In genomic region chr6:168377481-168377850, GRCh38 we compare ENCODE assay signal across 25 cellular contexts. TPM values are rescaled to one million over a fixed set of nuclear protein-coding genes. Genes with fewer than 3 reads are reported as not detected.
A peak's percentile ranks its signal among the peaks of the same experiment; 100 is the strongest.
DNase-seq lines count a peak whose midpoint lies in the region; ATAC-seq, FAIRE-seq and TF ChIP-seq lines count a peak whose summit lies in the region.
"Had no signal": no experiment of that assay in that cellular context is flagged by ENCODE, and none has a peak within 500 bp of the region (broad histone marks: within the 10 kb centered on the region; RNA-seq: fewer than 3 reads in every experiment).

No MANE protein-coding gene starts in this region.

- no peaks in the 10 kb centered on the region for H3K36me3 Mint-ChIP-seq in MCF 10A (ENCODE audit: insufficient read depth, unreplicated experiment)
- no peaks in the 10 kb centered on the region for H3K36me3 Mint-ChIP-seq in activated T-helper 17 cell treated with anti-CD3 and anti-CD28 coated beads, Interleukin-2, amount 50 U/mL, for 72 hours (ENCODE audit: low read depth)
- H3K36me3 Mint-ChIP-seq: CD14-positive monocyte had no signal

- peak overlapping the region; percentile 33 to 81 for H3K27ac ChIP-seq in breast epithelium
- peak overlapping the region in 11 of 12 donors; percentile 5 to 74 (median 46) for H3K27ac ChIP-seq in heart left ventricle
- H3K27ac ChIP-seq in pancreas, result no peak overlapping the region
- H3K27ac ChIP-seq: right lobe of liver, thyroid gland had no signal

- TF ChIP-seq POLR2A in breast epithelium (IDR thresholded peaks at IDR 0.05) (no peak), heart left ventricle (IDR thresholded peaks at IDR 0.05) (no peak)

- POLR2A ChIA-PET in MCF 10A (lab: Yijun Ruan, JAX), result no interaction called here

- H3K27ac Mint-ChIP-seq in MCF 10A (ENCODE audit: low read depth, unreplicated experiment), result no peak overlapping the region
- no peak overlapping the region for H3K27ac Mint-ChIP-seq in activated T-helper 17 cell treated with anti-CD3 and anti-CD28 coated beads, Interleukin-2, amount 50 U/mL, for 72 hours
- H3K27ac Mint-ChIP-seq: activated T-helper 2 cell treated with anti-CD3 and anti-CD28 coated beads, Interferon-gamma antibody, Interleukin-2, Interleukin-4, amounts not matched to agents 10 μg/mL and 5 μg/mL and 100 μg/mL, durations not matched to agents 14 hours and 24 hours and 36 hours; CD14-positive monocyte; HFFc6 had no signal

- H3K4me1 ChIP-seq in breast epithelium (peaks cover 0 to 9% of the 10 kb centered on the region in 2 donors), heart left ventricle (peaks cover 0 to 7% (median 0%) of the 10 kb centered on the region in 12 donors), pancreas (peaks cover 0 to 5% (median 0%) of the 10 kb centered on the region in 3 donors)
- H3K4me1 ChIP-seq: right lobe of liver, thyroid gland had no signal

- H3K4me1 Mint-ChIP-seq in MCF 10A (ENCODE audit: insufficient read depth, unreplicated experiment), result peaks cover 5% of the 10 kb centered on the region
- no peaks in the 10 kb centered on the region for H3K4me1 Mint-ChIP-seq in activated T-helper 17 cell treated with anti-CD3 and anti-CD28 coated beads, Interleukin-2, amount 50 U/mL, for 72 hours
- H3K4me1 Mint-ChIP-seq: CD14-positive monocyte had no signal

- peak; percentile 67 to 91 (median 82) for ATAC-seq in heart left ventricle
- peak in 3 of 4 donors; percentile 38 to 51 (median 45) for ATAC-seq in pancreas
- no peak for ATAC-seq in activated T-helper 17 cell treated with anti-CD3 and anti-CD28 coated beads, Interleukin-2, amount 50 U/mL, for 72 hours (replicated peaks)
- ATAC-seq: right lobe of liver had no signal

- no peak for TF ChIP-seq CTCF in breast epithelium (IDR thresholded peaks at IDR 0.05)
- TF ChIP-seq CTCF in MCF 10A (IDR thresholded peaks at IDR 0.05; ENCODE audit: unreplicated experiment), result no peak
- no peak for TF ChIP-seq CTCF in heart left ventricle (IDR thresholded peaks at IDR 0.05)
- TF ChIP-seq CTCF in pancreas (IDR thresholded peaks at IDR 0.05), result no peak
- TF ChIP-seq CTCF in D721Med (IDR thresholded peaks at IDR 0.05; ENCODE audit: insufficient read depth, missing control alignments), result no peak
- no peak for TF ChIP-seq CTCF in GM10266 (IDR thresholded peaks at IDR 0.05; ENCODE audit: control insufficient read depth, insufficient read depth, low read depth, missing control alignments)

- H3K36me3 ChIP-seq in breast epithelium (no peaks in the 10 kb centered on the region), heart left ventricle (no peaks in the 10 kb centered on the region), pancreas (no peaks in the 10 kb centered on the region)
- H3K36me3 ChIP-seq: right lobe of liver, thyroid gland had no signal

- WGBS in heart left ventricle, 4 donors, result 31 to 49% (median 43%) methylated on average over 17 of the region's 17 CpGs
- 47 to 55% methylated on average over 17 of the region's 17 CpGs for WGBS in pancreas, 2 donors

- no peak for FAIRE-seq in pancreas (lab: Jason Lieb, UNC)
- no peak for FAIRE-seq in D721Med (lab: Jason Lieb, UNC)
- FAIRE-seq: A204.1, endometrium, frontal cortex, HTR-8/SVneo had no signal

- CTCF ChIA-PET in MCF 10A (lab: Yijun Ruan, JAX), result no interaction called here

- no peak overlapping the region for H3K4me3 Mint-ChIP-seq in MCF 10A (ENCODE audit: unreplicated experiment)
- H3K4me3 Mint-ChIP-seq in activated T-helper 17 cell treated with anti-CD3 and anti-CD28 coated beads, Interleukin-2, amount 50 U/mL, for 72 hours, result no peak overlapping the region
- H3K4me3 Mint-ChIP-seq: CD14-positive monocyte, HFFc6, neural crest cell had no signal

- H3K27me3 ChIP-seq in breast epithelium (no peaks in the 10 kb centered on the region), heart left ventricle (peaks cover 0 to 7% (median 0%) of the 10 kb centered on the region in 9 donors), pancreas (no peaks in the 10 kb centered on the region)
- H3K27me3 ChIP-seq: right lobe of liver, thyroid gland had no signal

- H3K9me3 ChIP-seq in breast epithelium (no peaks in the 10 kb centered on the region), heart left ventricle (no peaks in the 10 kb centered on the region), pancreas (no peaks in the 10 kb centered on the region)
- H3K9me3 ChIP-seq: right lobe of liver, thyroid gland had no signal

- H3K27me3 Mint-ChIP-seq in MCF 10A (ENCODE audit: insufficient read depth, unreplicated experiment), result peaks cover 35% of the 10 kb centered on the region
- H3K27me3 Mint-ChIP-seq in activated T-helper 17 cell treated with anti-CD3 and anti-CD28 coated beads, Interleukin-2, amount 50 U/mL, for 72 hours, result no peaks in the 10 kb centered on the region

- intact Hi-C loops in breast epithelium (cut with DNase I; ENCODE audit: low total_unique reads), result no loop called here
- intact Hi-C loops in MCF 10A (cut with micrococcal nuclease), result no loop called here
- intact Hi-C loops in heart left ventricle (cut with DNase I), result loop anchor here in 2 of 10 donors (5.0 to 10.0 kb wide), 2 partner anchors 65 to 147 kb away; partner anchors contain the start of gene SMOC2 (in 1 of the 2)
- intact Hi-C loops in pancreas (cut with DNase I), result loop anchor here in 1 of 3 donors (10.0 kb wide), 1 partner anchor 497 kb away; no protein-coding TSS in a partner anchor

- DNase-seq in breast epithelium (ENCODE audit: low spot score in 2 of 2) (no peak), MCF 10A (ENCODE audit: unreplicated experiment) (no peak), heart left ventricle (peak in 4 of 5 donors; percentile 63 to 83 (median 79)), pancreas (peak in 2 of 6 donors; percentile 36 to 53), D721Med (ENCODE audit: insufficient read length, low spot score) (no peak), GM10266 (ENCODE audit: extremely low spot score) (no peak), NCI-H1417 treated with DMSO at 0.1 percent for 48 hours (lab: John Stamatoyannopoulos, UW) (no peak)
- DNase-seq: amniotic stem cell; DMS79 treated with DMSO at 0.1 percent for 48 hours; HFFc6; NCI-H187; NCI-H82; right lobe of liver; stimulated activated CD4-positive, alpha-beta T cell treated with anti-CD3 and anti-CD28 coated beads, Interleukin-2, amount 100 ng/mL, for 48 hours; SW 1271; thyroid gland had no signal

- H3K4me3 ChIP-seq in breast epithelium (peak overlapping the region in 1 of 3 donors; percentile 50), heart left ventricle (peak overlapping the region in 4 of 12 donors; percentile 3 to 32 (median 8)), pancreas (no peak overlapping the region)
- H3K4me3 ChIP-seq: right lobe of liver, thyroid gland had no signal

- H3K9me3 Mint-ChIP-seq in MCF 10A (ENCODE audit: unreplicated experiment), result no peaks in the 10 kb centered on the region
- no peaks in the 10 kb centered on the region for H3K9me3 Mint-ChIP-seq in activated T-helper 17 cell treated with anti-CD3 and anti-CD28 coated beads, Interleukin-2, amount 50 U/mL, for 72 hours
- H3K9me3 Mint-ChIP-seq: neural crest cell had no signal

- no TSS peak for BruUV-seq in MCF 10A (replicated peaks; lab: Mats Ljungman, UMichigan)

RNA-seq across cellular contexts. Expression of gene DACT2, which starts 57.9 kb away (rescaled TPM):
- 1 to 10 TPM in 1 of 3 donors, under 1 TPM in 1, not detected in 1; 0.32 to 1.0 TPM for total RNA-seq in breast epithelium
- total RNA-seq in MCF 10A (2022), result not detected in 2 replicates
- 1 to 10 TPM in 4 of 9 donors, under 1 TPM in 5; 0.14 to 3.8 (median 0.94) TPM for total RNA-seq in heart left ventricle
- polyA plus RNA-seq in heart left ventricle, result under 1 TPM; 0.19 to 0.30 TPM
- total RNA-seq in pancreas, result 1 to 10 TPM in 5 of 6 donors, under 1 TPM in 1; 0.87 to 6.5 (median 2.8) TPM
- 1 to 10 TPM; 3.6 to 6.2 TPM for polyA plus RNA-seq in pancreas
- total RNA-seq in activated T-helper 17 cell treated with anti-CD3 and anti-CD28 coated beads, Interleukin-2, amount 50 U/mL, for 72 hours, result under 1 TPM in 1 of 2 donors, not detected in 1; 0.13 TPM
- total RNA-seq: HFFc6, LHCN-M2 had no signal
- polyA plus RNA-seq: CD14-positive monocyte had no signal

Comparison
In these comparisons a context has a peak if more than half of its experiments do, and no peak if none do; other contexts are left out.
1. DNase-seq: peak in heart left ventricle (4 of 5); none in breast epithelium (0 of 2), MCF 10A (single experiment), D721Med (single experiment), GM10266 (single experiment) and NCI-H1417 treated with DMSO at 0.1 percent for 48 hours (single experiment).
2. H3K27ac ChIP-seq: peak in breast epithelium (2 of 2) and heart left ventricle (11 of 12); none in pancreas (0 of 4).